Comparison of ENCODE assay signal across 8 cellular contexts in genomic region chr20:23694178-23695067, GRCh38. TPM values are rescaled to one million over a fixed set of nuclear protein-coding genes. Genes with fewer than 3 reads are reported as not detected.
"Had no signal": no experiment of that assay in that cellular context is flagged by ENCODE, and none has a peak within 500 bp of the region (broad histone marks: within the 10 kb centered on the region; RNA-seq: fewer than 3 reads in every experiment).

No MANE protein-coding gene starts in this region.

RNA-seq across cellular contexts. Expression of gene CST4, which starts 5.6 kb away (rescaled TPM):
- total RNA-seq: activated CD8-positive, alpha-beta T cell treated with anti-CD3 and anti-CD28 coated beads, Interleukin-2, amount 10 ng/mL, durations not matched to agents 7 days and 5 days; activated naive CD8-positive, alpha-beta T cell treated with anti-CD3 and anti-CD28 coated beads, Interleukin-2, amount 10 ng/mL, durations not matched to agents 7 days and 5 days; adrenal gland; cardiac septum; K562; OCI-LY7; Right ventricle myocardium inferior; T-cell had no signal
- polyA plus RNA-seq: adrenal gland, K562 had no signal

RNA-seq across cellular contexts. Expression of gene CST1, which starts 56.3 kb away (rescaled TPM):
- total RNA-seq: activated CD8-positive, alpha-beta T cell treated with anti-CD3 and anti-CD28 coated beads, Interleukin-2, amount 10 ng/mL, durations not matched to agents 7 days and 5 days; activated naive CD8-positive, alpha-beta T cell treated with anti-CD3 and anti-CD28 coated beads, Interleukin-2, amount 10 ng/mL, durations not matched to agents 7 days and 5 days; cardiac septum; K562; OCI-LY7; Right ventricle myocardium inferior; T-cell had no signal
- polyA plus RNA-seq: K562 had no signal

RNA-seq across cellular contexts. Expression of gene CST3, which starts 56.7 kb away (rescaled TPM):
- total RNA-seq: OCI-LY7 had no signal
